19 cellular contexts compared by ENCODE assay signal in genomic region chr14:38248629-38249028, GRCh38. TPM values are rescaled to one million over a fixed set of nuclear protein-coding genes. Genes with fewer than 3 reads are reported as not detected.
DNase-seq lines count a peak whose midpoint lies in the region; ATAC-seq and TF ChIP-seq lines count a peak whose summit lies in the region.
"Had no signal": no experiment of that assay in that cellular context is flagged by ENCODE, and none has a peak within 500 bp of the region (broad histone marks: within the 10 kb centered on the region; RNA-seq: fewer than 3 reads in every experiment).

No MANE protein-coding gene starts in this region.

- no peaks in the 10 kb centered on the region for H3K4me1 ChIP-seq in BE2C
- no peaks in the 10 kb centered on the region for H3K4me1 ChIP-seq in GM23338 (ENCODE audit: insufficient read depth)
- no peaks in the 10 kb centered on the region for H3K4me1 ChIP-seq in liver (ENCODE audit: control insufficient read depth in 4 of 4, insufficient read depth in 4 of 4, low read length in 3 of 4)
- H3K4me1 ChIP-seq in adrenal gland (replicated peaks in 1 of 2), result no peaks in the 10 kb centered on the region
- H3K4me1 ChIP-seq: upper lobe of left lung had no signal

- H3K4me2 ChIP-seq in GM23338, result no peak overlapping the region

- peak in 1 of 2 donors; percentile 29 for TF ChIP-seq RAD21 in liver (IDR thresholded peaks at IDR 0.05)

- no peaks in the 10 kb centered on the region for H3K9me3 Mint-ChIP-seq in GM23338
- H3K9me3 Mint-ChIP-seq: activated CD4-positive, alpha-beta T cell treated with anti-CD3 and anti-CD28 coated beads, Interleukin-2, amount 10 ng/mL, durations not matched to agents 7 days and 5 days; activated naive CD4-positive, alpha-beta T cell treated with anti-CD3 and anti-CD28 coated beads, Interleukin-2, amount 50 U/mL, for 24 hours had no signal

- H3K36me3 Mint-ChIP-seq in GM23338 (ENCODE audit: low read depth), result no peaks in the 10 kb centered on the region
- H3K36me3 Mint-ChIP-seq: activated naive CD4-positive, alpha-beta T cell treated with anti-CD3 and anti-CD28 coated beads, Interleukin-2, amount 50 U/mL, for 24 hours had no signal

- H3K4me1 Mint-ChIP-seq in GM23338, result peaks cover 3% of the 10 kb centered on the region; the same call in 2 of the 3 replicates
- H3K4me1 Mint-ChIP-seq: activated CD4-positive, alpha-beta T cell treated with anti-CD3 and anti-CD28 coated beads, Interleukin-2, amount 10 ng/mL, durations not matched to agents 7 days and 5 days; activated naive CD4-positive, alpha-beta T cell treated with anti-CD3 and anti-CD28 coated beads, Interleukin-2, amount 50 U/mL, for 24 hours had no signal

- H2AFZ ChIP-seq in GM23338, result no peak overlapping the region

- no peaks in the 10 kb centered on the region for H3K9me2 ChIP-seq in GM23338 (ENCODE audit: insufficient read depth)

- no peaks in the 10 kb centered on the region for H3K9me3 ChIP-seq in BE2C
- H3K9me3 ChIP-seq in WERI-Rb-1 (ENCODE audit: severe bottlenecking), result no peaks in the 10 kb centered on the region
- H3K9me3 ChIP-seq in liver (ENCODE audit: control insufficient read depth in 4 of 4, low read length in 3 of 4), result no peaks in the 10 kb centered on the region
- no peaks in the 10 kb centered on the region for H3K9me3 ChIP-seq in adrenal gland (replicated peaks in 1 of 3)
- H3K9me3 ChIP-seq: ovary, spleen, upper lobe of left lung had no signal

- no peaks in the 10 kb centered on the region for H3K79me2 ChIP-seq in GM23338 (replicated peaks; ENCODE audit: insufficient read depth)

- TF ChIP-seq CTCF in BE2C (IDR thresholded peaks at IDR 0.05; ENCODE audit: low read depth, low read length), result peak; percentile 64
- peak; percentile 52 to 57 for TF ChIP-seq CTCF in GM23338 (conservative IDR thresholded peaks at IDR 0.05; ENCODE audit: low read depth in 2 of 2)
- TF ChIP-seq CTCF in WERI-Rb-1 (IDR thresholded peaks at IDR 0.05; ENCODE audit: low read depth, low read length), result 0 out of 2 replicates have a peak, but pooled peaks have one; percentile 3
- peak; percentile 2 for TF ChIP-seq CTCF in liver (IDR thresholded peaks at IDR 0.05; ENCODE audit: low read depth, low read length, missing input control)
- TF ChIP-seq CTCF in adrenal gland (IDR thresholded peaks at IDR 0.05), result no peak

- H3K27me3 ChIP-seq in BE2C (no peaks in the 10 kb centered on the region), GM23338 (ENCODE audit: insufficient read depth) (peaks cover 88% of the 10 kb centered on the region), WERI-Rb-1 (ENCODE audit: insufficient read depth, low read depth, severe bottlenecking) (peaks cover 46% of the 10 kb centered on the region), liver (ENCODE audit: control insufficient read depth in 4 of 4, insufficient read depth in 4 of 4, low read length in 3 of 4) (no peaks in the 10 kb centered on the region), adrenal gland (no peaks in the 10 kb centered on the region)
- H3K27me3 ChIP-seq: ovary, upper lobe of left lung had no signal

- no peak overlapping the region for H3K27ac Mint-ChIP-seq in GM23338
- H3K27ac Mint-ChIP-seq: activated CD4-positive, alpha-beta T cell treated with anti-CD3 and anti-CD28 coated beads, Interleukin-2, amount 10 ng/mL, durations not matched to agents 7 days and 5 days; activated naive CD4-positive, alpha-beta T cell treated with anti-CD3 and anti-CD28 coated beads, Interleukin-2, amount 50 U/mL, for 24 hours had no signal

- intact Hi-C loops in adrenal gland (cut with DNase I), result no loop called here

- H4K20me1 ChIP-seq in GM23338 (replicated peaks; ENCODE audit: insufficient read depth), result no peaks in the 10 kb centered on the region

- ATAC-seq in GM23338 (peak; percentile 77), GM18907 (IDR thresholded peaks at IDR 0.05; ENCODE audit: unreplicated experiment) (no peak), HG03442 (IDR thresholded peaks at IDR 0.05; ENCODE audit: unreplicated experiment) (no peak)
- ATAC-seq: stimulated activated naive CD8-positive, alpha-beta T cell treated with anti-CD3 and anti-CD28 coated beads, Interleukin-15, Interleukin-2, amounts not matched to agents 100 U/mL and 50 U/mL, for 24 hours had no signal

- H3K27me3 Mint-ChIP-seq in GM23338 (ENCODE audit: insufficient read depth, low read depth, poor library complexity), result peaks cover 9% of the 10 kb centered on the region

- no peaks in the 10 kb centered on the region for H3F3A ChIP-seq in GM23338 (replicated peaks; ENCODE audit: low read depth)

- no peak for TF ChIP-seq POLR2A in adrenal gland (IDR thresholded peaks at IDR 0.05)

- H3K9ac ChIP-seq in liver (ENCODE audit: low read depth in 1 of 2, low read length in 2 of 2), result no peak overlapping the region

- DNase-seq in BE2C (peak; percentile 21), GM23338 (ENCODE audit: low spot score) (peak; percentile 41), WERI-Rb-1 (no peak), C1 segment of cervical spinal cord (lab: John Stamatoyannopoulos, UW) (no peak), adrenal gland (no peak)
- DNase-seq: activated CD4-positive, alpha-beta T cell treated with anti-CD3 and anti-CD28 coated beads, Interleukin-2, amount 10 ng/mL, durations not matched to agents 7 days and 5 days; central memory CD4-positive, alpha-beta T cell; NCI-H1436; NCI-H524 treated with DMSO at 0.1 percent for 48 hours; ovary; Right ventricle myocardium superior; spleen; stimulated activated naive CD8-positive, alpha-beta T cell treated with anti-CD3 and anti-CD28 coated beads, Interleukin-15, Interleukin-2, amounts not matched to agents 100 U/mL and 50 U/mL, for 24 hours; upper lobe of left lung had no signal

- H3K4me3 ChIP-seq in BE2C (ENCODE audit: low read depth, low read length), result no peak overlapping the region
- H3K4me3 ChIP-seq in GM23338, result no peak overlapping the region
- no peak overlapping the region for H3K4me3 ChIP-seq in WERI-Rb-1 (ENCODE audit: low read depth, low read length)
- no peak overlapping the region for H3K4me3 ChIP-seq in liver (ENCODE audit: low read depth in 1 of 3, low read length in 3 of 3)
- H3K4me3 ChIP-seq in adrenal gland, result no peak overlapping the region
- H3K4me3 ChIP-seq: ovary, spleen had no signal

- H3K36me3 ChIP-seq in BE2C, result no peaks in the 10 kb centered on the region
- H3K36me3 ChIP-seq in GM23338 (ENCODE audit: insufficient read depth), result no peaks in the 10 kb centered on the region
- no peaks in the 10 kb centered on the region for H3K36me3 ChIP-seq in WERI-Rb-1
- no peaks in the 10 kb centered on the region for H3K36me3 ChIP-seq in liver (ENCODE audit: control insufficient read depth in 4 of 4, insufficient read depth in 3 of 4, low read depth in 1 of 4, low read length in 3 of 4)
- H3K36me3 ChIP-seq in adrenal gland (replicated peaks in 1 of 2), result no peaks in the 10 kb centered on the region
- H3K36me3 ChIP-seq: ovary, spleen, upper lobe of left lung had no signal

- no peak overlapping the region for H3K4me3 Mint-ChIP-seq in GM23338
- H3K4me3 Mint-ChIP-seq: activated CD4-positive, alpha-beta T cell treated with anti-CD3 and anti-CD28 coated beads, Interleukin-2, amount 10 ng/mL, durations not matched to agents 7 days and 5 days; activated naive CD4-positive, alpha-beta T cell treated with anti-CD3 and anti-CD28 coated beads, Interleukin-2, amount 50 U/mL, for 24 hours had no signal

- H3K27ac ChIP-seq in GM23338 (ENCODE audit: low read depth) (no peak overlapping the region), WERI-Rb-1 (no peak overlapping the region), liver (ENCODE audit: low read depth in 1 of 2, low read length in 2 of 2) (no peak overlapping the region), adrenal gland (no peak overlapping the region)
- H3K27ac ChIP-seq: ovary, spleen had no signal

TF ChIP-seq in GM23338, 12 proteins besides CTCF, POLR2A, EP300 and RAD21 (continues in another document):
- TF ChIP-seq, protein P1, sequence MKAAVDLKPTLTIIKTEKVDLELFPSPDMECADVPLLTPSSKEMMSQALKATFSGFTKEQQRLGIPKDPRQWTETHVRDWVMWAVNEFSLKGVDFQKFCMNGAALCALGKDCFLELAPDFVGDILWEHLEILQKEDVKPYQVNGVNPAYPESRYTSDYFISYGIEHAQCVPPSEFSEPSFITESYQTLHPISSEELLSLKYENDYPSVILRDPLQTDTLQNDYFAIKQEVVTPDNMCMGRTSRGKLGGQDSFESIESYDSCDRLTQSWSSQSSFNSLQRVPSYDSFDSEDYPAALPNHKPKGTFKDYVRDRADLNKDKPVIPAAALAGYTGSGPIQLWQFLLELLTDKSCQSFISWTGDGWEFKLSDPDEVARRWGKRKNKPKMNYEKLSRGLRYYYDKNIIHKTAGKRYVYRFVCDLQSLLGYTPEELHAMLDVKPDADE (IDR thresholded peaks at IDR 0.05), result no peak

TF ChIP-seq in liver, 16 proteins besides CTCF, POLR2A, EP300 and RAD21 (continues in another document):
- TF ChIP-seq RXRA (IDR thresholded peaks at IDR 0.05) (no peak), HNF4G (IDR thresholded peaks at IDR 0.05) (no peak), YY1 (IDR thresholded peaks at IDR 0.05) (no peak), JUND (IDR thresholded peaks at IDR 0.05) (no peak), SP1 (IDR thresholded peaks at IDR 0.05) (no peak)
- TF ChIP-seq, protein P2, sequence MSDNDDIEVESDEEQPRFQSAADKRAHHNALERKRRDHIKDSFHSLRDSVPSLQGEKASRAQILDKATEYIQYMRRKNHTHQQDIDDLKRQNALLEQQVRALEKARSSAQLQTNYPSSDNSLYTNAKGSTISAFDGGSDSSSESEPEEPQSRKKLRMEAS (IDR thresholded peaks at IDR 0.05), result no peak

RNA-seq across cellular contexts. Expression of gene CLEC14A, which starts 7.3 kb away (rescaled TPM):
- 0.90 TPM for polyA plus RNA-seq in BE2C (2012; ENCODE audit: insufficient read depth, insufficient read length, low read depth)
- total RNA-seq in GM23338 (2014; rRNA removed; shearing (Covaris generic)), result not detected in 2 replicates
- polyA plus RNA-seq in GM23338 (2016; fragmentation: Nextera tagmentation; extraction: Ambion mirVana) (not detected in 2 replicates), liver (1 to 10 TPM; 7.0 to 7.2 TPM), adrenal gland (10 to 100 TPM in 1 of 3 donors, 1 to 10 TPM in 2; 4.0 to 18.1 (median 8.3) TPM)
- total RNA-seq in liver (1 to 10 TPM; 6.4 to 7.3 TPM), adrenal gland (10 to 100 TPM; 11.9 to 26.1 (median 17.9) TPM)
- total RNA-seq: activated CD4-positive, alpha-beta T cell treated with anti-CD3 and anti-CD28 coated beads, Interleukin-2, amount 10 ng/mL, durations not matched to agents 7 days and 5 days; mononuclear cell had no signal

RNA-seq across cellular contexts. Expression of gene SSTR1, which starts 40.9 kb away (rescaled TPM):
- polyA plus RNA-seq in BE2C (2012; ENCODE audit: insufficient read depth, insufficient read length, low read depth), result 2.1 TPM
- 0.80 and 2.3 TPM in 2 replicates for total RNA-seq in GM23338 (2014; rRNA removed; shearing (Covaris generic))
- polyA plus RNA-seq in GM23338 (2016; fragmentation: Nextera tagmentation; extraction: Ambion mirVana) (0.42 and 0.77 TPM in 2 replicates), liver (1 to 10 TPM; 2.1 to 3.6 TPM), adrenal gland (under 1 TPM; 0.08 to 0.57 (median 0.11) TPM)
- total RNA-seq in liver (1 to 10 TPM in 1 of 2 donors, under 1 TPM in 1; 0.23 to 3.2 TPM), adrenal gland (under 1 TPM in 6 of 8 donors, not detected in 2; under 0.01 to 0.65 (median 0.36) TPM)
- total RNA-seq: activated CD4-positive, alpha-beta T cell treated with anti-CD3 and anti-CD28 coated beads, Interleukin-2, amount 10 ng/mL, durations not matched to agents 7 days and 5 days; mononuclear cell had no signal

Comparison
In these comparisons a context has a peak if more than half of its experiments do, and no peak if none do; other contexts are left out.
1. DNase-seq: peak in BE2C (single experiment) and GM23338 (single experiment); none in WERI-Rb-1 (single experiment), C1 segment of cervical spinal cord (0 of 14) and adrenal gland (0 of 7).
2. CTCF ChIP-seq: peak in BE2C (single experiment), GM23338 (2 of 2), WERI-Rb-1 (single experiment) and liver (single experiment); none in adrenal gland (0 of 6).